1 cellular context compared by ENCODE assay signal in the genomic region with DNA sequence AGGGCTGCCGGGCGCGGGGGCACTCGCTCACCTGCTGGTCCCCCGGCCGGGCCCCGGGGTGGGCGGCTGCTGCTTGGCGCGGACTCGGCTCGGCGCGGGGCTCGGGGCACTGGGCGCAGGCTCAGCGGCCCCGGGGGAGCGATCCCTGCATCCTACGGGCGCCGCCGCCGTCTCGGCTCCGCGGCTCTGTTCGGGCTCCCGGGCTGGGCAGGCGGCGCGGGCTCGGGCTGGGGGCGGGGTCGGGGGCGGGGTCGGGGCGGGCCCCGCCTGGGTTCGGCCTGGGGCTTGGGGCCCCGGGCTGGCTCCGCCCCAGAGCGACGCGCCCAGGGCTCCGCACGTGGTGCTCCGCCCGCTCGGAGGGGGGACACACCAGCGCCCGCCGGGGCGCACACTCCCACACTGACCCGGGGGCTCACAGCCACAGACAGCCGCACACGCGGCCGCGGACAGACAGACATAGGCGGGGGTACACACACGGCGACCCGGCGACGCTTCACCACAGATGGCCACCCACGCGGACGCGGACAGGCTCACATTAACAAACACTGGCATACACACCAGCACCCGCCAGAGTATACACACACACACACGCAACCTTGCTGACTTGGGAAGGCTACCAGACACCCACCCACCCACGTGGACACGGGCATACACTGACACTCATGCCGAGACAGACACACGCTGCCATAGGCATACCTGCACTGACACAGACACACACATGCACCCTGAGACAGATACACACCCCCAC.
TF ChIP-seq lines count a peak whose summit lies in the region.

SCN5A (minus strand) TSS at position 188 of the 748 bp plus-strand sequence. CDS start 16,380 bp downstream, outside the sequence.

TF ChIP-seq in GM23338, 12 proteins besides CTCF, POLR2A, EP300 and RAD21 (continued from another document):
- TF ChIP-seq, protein P1, sequence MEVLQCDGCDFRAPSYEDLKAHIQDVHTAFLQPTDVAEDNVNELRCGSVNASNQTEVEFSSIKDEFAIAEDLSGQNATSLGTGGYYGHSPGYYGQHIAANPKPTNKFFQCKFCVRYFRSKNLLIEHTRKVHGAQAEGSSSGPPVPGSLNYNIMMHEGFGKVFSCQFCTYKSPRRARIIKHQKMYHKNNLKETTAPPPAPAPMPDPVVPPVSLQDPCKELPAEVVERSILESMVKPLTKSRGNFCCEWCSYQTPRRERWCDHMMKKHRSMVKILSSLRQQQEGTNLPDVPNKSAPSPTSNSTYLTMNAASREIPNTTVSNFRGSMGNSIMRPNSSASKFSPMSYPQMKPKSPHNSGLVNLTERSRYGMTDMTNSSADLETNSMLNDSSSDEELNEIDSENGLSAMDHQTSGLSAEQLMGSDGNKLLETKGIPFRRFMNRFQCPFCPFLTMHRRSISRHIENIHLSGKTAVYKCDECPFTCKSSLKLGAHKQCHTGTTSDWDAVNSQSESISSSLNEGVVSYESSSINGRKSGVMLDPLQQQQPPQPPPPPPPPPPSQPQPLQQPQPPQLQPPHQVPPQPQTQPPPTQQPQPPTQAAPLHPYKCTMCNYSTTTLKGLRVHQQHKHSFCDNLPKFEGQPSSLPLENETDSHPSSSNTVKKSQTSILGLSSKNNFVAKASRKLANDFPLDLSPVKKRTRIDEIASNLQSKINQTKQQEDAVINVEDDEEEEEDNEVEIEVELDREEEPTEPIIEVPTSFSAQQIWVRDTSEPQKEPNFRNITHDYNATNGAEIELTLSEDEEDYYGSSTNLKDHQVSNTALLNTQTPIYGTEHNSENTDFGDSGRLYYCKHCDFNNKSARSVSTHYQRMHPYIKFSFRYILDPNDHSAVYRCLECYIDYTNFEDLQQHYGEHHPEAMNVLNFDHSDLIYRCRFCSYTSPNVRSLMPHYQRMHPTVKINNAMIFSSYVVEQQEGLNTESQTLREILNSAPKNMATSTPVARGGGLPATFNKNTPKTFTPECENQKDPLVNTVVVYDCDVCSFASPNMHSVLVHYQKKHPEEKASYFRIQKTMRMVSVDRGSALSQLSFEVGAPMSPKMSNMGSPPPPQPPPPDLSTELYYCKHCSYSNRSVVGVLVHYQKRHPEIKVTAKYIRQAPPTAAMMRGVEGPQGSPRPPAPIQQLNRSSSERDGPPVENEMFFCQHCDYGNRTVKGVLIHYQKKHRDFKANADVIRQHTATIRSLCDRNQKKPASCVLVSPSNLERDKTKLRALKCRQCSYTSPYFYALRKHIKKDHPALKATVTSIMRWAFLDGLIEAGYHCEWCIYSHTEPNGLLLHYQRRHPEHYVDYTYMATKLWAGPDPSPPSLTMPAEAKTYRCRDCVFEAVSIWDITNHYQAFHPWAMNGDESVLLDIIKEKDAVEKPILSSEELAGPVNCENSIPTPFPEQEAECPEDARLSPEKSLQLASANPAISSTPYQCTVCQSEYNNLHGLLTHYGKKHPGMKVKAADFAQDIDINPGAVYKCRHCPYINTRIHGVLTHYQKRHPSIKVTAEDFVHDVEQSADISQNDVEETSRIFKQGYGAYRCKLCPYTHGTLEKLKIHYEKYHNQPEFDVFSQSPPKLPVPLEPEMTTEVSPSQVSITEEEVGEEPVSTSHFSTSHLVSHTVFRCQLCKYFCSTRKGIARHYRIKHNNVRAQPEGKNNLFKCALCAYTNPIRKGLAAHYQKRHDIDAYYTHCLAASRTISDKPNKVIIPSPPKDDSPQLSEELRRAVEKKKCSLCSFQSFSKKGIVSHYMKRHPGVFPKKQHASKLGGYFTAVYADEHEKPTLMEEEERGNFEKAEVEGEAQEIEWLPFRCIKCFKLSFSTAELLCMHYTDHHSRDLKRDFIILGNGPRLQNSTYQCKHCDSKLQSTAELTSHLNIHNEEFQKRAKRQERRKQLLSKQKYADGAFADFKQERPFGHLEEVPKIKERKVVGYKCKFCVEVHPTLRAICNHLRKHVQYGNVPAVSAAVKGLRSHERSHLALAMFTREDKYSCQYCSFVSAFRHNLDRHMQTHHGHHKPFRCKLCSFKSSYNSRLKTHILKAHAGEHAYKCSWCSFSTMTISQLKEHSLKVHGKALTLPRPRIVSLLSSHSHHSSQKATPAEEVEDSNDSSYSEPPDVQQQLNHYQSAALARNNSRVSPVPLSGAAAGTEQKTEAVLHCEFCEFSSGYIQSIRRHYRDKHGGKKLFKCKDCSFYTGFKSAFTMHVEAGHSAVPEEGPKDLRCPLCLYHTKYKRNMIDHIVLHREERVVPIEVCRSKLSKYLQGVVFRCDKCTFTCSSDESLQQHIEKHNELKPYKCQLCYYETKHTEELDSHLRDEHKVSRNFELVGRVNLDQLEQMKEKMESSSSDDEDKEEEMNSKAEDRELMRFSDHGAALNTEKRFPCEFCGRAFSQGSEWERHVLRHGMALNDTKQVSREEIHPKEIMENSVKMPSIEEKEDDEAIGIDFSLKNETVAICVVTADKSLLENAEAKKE (CRISPR knock-in tag; IDR thresholded peaks at IDR 0.05) = no peak
- no peak for TF ChIP-seq EZH2phosphoT487 (IDR thresholded peaks at IDR 0.05; ENCODE audit: unreplicated experiment)
